Comparison of ENCODE assay signal across 9 cellular contexts in the genomic region with DNA sequence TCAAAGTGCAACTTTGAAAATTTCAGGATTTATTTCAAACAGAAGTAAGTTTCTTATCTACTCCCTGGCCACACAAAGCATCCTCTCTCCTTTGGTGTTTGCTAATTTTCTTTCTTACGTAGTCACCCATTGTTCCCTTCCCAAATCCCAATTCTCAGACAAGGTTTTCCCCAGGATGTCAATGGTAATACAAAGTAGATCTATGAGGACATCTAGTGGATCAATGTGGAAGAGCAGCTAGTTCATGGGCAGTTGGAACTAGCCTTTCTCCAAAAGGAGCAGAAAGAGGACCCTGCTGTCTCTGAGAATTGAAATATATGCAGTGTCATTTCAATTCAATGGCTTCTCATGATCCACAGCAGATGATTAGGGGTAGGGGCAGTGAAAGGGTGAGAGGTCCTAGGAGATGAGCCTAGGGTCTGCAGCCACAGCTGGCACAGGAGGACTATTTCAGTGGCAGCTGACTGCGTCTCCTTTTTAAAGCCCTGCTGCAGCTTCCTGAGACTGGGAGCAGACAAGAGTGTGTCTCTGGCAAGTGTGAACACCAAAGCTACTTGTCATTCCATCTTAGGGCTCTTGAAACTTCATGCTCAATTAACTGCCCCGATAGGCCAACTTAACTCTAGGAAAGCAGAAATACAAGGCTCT.
DNase-seq lines count a peak whose midpoint lies in the region; ATAC-seq, FAIRE-seq and TF ChIP-seq lines count a peak whose summit lies in the region.
"Had no signal": no experiment of that assay in that cellular context is flagged by ENCODE, and none has a peak within 500 bp of the region (broad histone marks: within the 10 kb centered on the region; RNA-seq: fewer than 3 reads in every experiment).

No MANE protein-coding gene starts in this region.

- FAIRE-seq in A204.1 (lab: Jason Lieb, UNC) (peak; percentile 37), small intestine (lab: Jason Lieb, UNC) (no peak)

- no peaks in the 10 kb centered on the region for H3K27me3 ChIP-seq in right cardiac atrium (ENCODE audit: control insufficient read depth, insufficient read depth)
- peaks cover 0 to 2% of the 10 kb centered on the region in 2 donors for H3K27me3 ChIP-seq in small intestine (ENCODE audit: control insufficient read depth in 2 of 2, insufficient read depth in 2 of 2, low read length in 2 of 2)

- TF ChIP-seq CTCF in GM12865 (IDR thresholded peaks at IDR 0.05; ENCODE audit: insufficient read depth, low read depth, low read length, missing control alignments) (peak; percentile 80), NB4 (IDR thresholded peaks at IDR 0.05; ENCODE audit: low read depth, low read length) (peak; percentile 69), WTC11 (IDR thresholded peaks at IDR 0.05) (peak; percentile 59)

- H3K36me3 ChIP-seq in small intestine (ENCODE audit: control insufficient read depth in 2 of 2, insufficient read depth in 2 of 2, low read length in 2 of 2) = no peaks in the 10 kb centered on the region

- no peak overlapping the region for H3K4me3 Mint-ChIP-seq in WTC11
- H3K4me3 Mint-ChIP-seq: stimulated activated naive CD8-positive, alpha-beta T cell treated with anti-CD3 and anti-CD28 coated beads, Interleukin-15, Interleukin-2, amounts not matched to agents 100 ng/mL and 50 ng/mL, for 24 hours had no signal

- POLR2A ChIA-PET in WTC11 (lab: Charles Lee) = no interaction called here

- H3K4me1 ChIP-seq in right cardiac atrium (ENCODE audit: control insufficient read depth, insufficient read depth, low read length) = peaks cover 2% of the 10 kb centered on the region
- H3K4me1 ChIP-seq in small intestine (ENCODE audit: control insufficient read depth in 2 of 2, insufficient read depth in 1 of 2, low read depth in 1 of 2, low read length in 1 of 2) = no peaks in the 10 kb centered on the region

- WGBS in right cardiac atrium = 61% methylated on average over 3 of the region's 3 CpGs
- 57 to 70% (median 59%) methylated on average over 3 of the region's 3 CpGs for WGBS in small intestine, 3 donors

- H3K27me3 Mint-ChIP-seq in WTC11 (ENCODE audit: low read depth) = no peaks in the 10 kb centered on the region

- H3K36me3 Mint-ChIP-seq in WTC11 = no peaks in the 10 kb centered on the region

- H3K27ac Mint-ChIP-seq in WTC11 = no peak overlapping the region
- H3K27ac Mint-ChIP-seq: stimulated activated naive CD8-positive, alpha-beta T cell treated with anti-CD3 and anti-CD28 coated beads, Interleukin-15, Interleukin-2, amounts not matched to agents 100 ng/mL and 50 ng/mL, for 24 hours had no signal

- H3K9me3 ChIP-seq in right cardiac atrium (ENCODE audit: control insufficient read depth, low read length) (no peaks in the 10 kb centered on the region), small intestine (ENCODE audit: control insufficient read depth, low read depth) (no peaks in the 10 kb centered on the region)

- H3K4me3 ChIP-seq in GM12865 (ENCODE audit: low read depth, low read length) = no peak overlapping the region
- H3K4me3 ChIP-seq in NB4 (ENCODE audit: low read depth, low read length) = no peak overlapping the region
- no peak overlapping the region for H3K4me3 ChIP-seq in right cardiac atrium (ENCODE audit: low read length)
- no peak overlapping the region for H3K4me3 ChIP-seq in small intestine (ENCODE audit: low read depth in 1 of 2, low read length in 2 of 2)

- DNase-seq in GM12865 (ENCODE audit: low read depth) = peak; percentile 26
- peak; percentile 39 for DNase-seq in NB4 (ENCODE audit: low read depth)
- no peak for DNase-seq in WTC11 (ENCODE audit: low spot score)
- no peak for DNase-seq in right cardiac atrium
- peak; percentile 26 for DNase-seq in small intestine
- no peak for DNase-seq in activated T-cell treated with anti-CD3 and anti-CD28 coated beads, Interleukin-2, amount 50 U/mL, for 48 hours
- no peak for DNase-seq in activated naive CD4-positive, alpha-beta T cell treated with Interleukin-2 at 50 U/mL for 16 hours

- H3K27ac ChIP-seq in right cardiac atrium (ENCODE audit: low read length) (no peak overlapping the region), small intestine (ENCODE audit: low read depth in 1 of 2, low read length in 1 of 2) (no peak overlapping the region)

- intact Hi-C loops in right cardiac atrium (cut with DNase I) = loop anchor here in 1 of 4 donors (10.0 kb wide), 1 partner anchor 110 kb away; no protein-coding TSS in a partner anchor

- TF ChIP-seq POLR2A in NB4 (IDR thresholded peaks at IDR 0.05; ENCODE audit: extremely low read depth, insufficient read length) = no peak

- ATAC-seq in WTC11 (peak; percentile 92), right cardiac atrium (peak; percentile 65 to 79)

- H3K9me3 Mint-ChIP-seq in WTC11 = 0 out of 2 replicates have a peak, but pooled peaks cover 3% of the 10 kb centered on the region
- H3K9me3 Mint-ChIP-seq: stimulated activated naive CD8-positive, alpha-beta T cell treated with anti-CD3 and anti-CD28 coated beads, Interleukin-15, Interleukin-2, amounts not matched to agents 100 ng/mL and 50 ng/mL, for 24 hours had no signal

- CTCF ChIA-PET in WTC11 (lab: Charles Lee) = interaction anchor here (0.5 to 1.9 kb wide), 21 partner anchors 8 to 1147 kb away, joined by 3 to 6 read pairs (median 3); no protein-coding TSS in a partner anchor

- peaks cover 5% of the 10 kb centered on the region for H3K4me1 Mint-ChIP-seq in WTC11

TF ChIP-seq in WTC11, 78 proteins besides CTCF, POLR2A, EP300 and RAD21:
- TF ChIP-seq, protein P1, sequence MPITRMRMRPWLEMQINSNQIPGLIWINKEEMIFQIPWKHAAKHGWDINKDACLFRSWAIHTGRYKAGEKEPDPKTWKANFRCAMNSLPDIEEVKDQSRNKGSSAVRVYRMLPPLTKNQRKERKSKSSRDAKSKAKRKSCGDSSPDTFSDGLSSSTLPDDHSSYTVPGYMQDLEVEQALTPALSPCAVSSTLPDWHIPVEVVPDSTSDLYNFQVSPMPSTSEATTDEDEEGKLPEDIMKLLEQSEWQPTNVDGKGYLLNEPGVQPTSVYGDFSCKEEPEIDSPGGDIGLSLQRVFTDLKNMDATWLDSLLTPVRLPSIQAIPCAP (CRISPR knock-in tag; IDR thresholded peaks at IDR 0.05) = no peak
- TF ChIP-seq USF1 (CRISPR knock-in tag; IDR thresholded peaks at IDR 0.05) (no peak), ESRRA (CRISPR knock-in tag; IDR thresholded peaks at IDR 0.05; ENCODE audit: borderline replicate concordance) (no peak), ELF4 (CRISPR knock-in tag; IDR thresholded peaks at IDR 0.05; ENCODE audit: low read depth) (no peak), NFATC4 (CRISPR knock-in tag; IDR thresholded peaks at IDR 0.05) (no peak), TCF7 (CRISPR knock-in tag; IDR thresholded peaks at IDR 0.05; ENCODE audit: low read depth) (no peak), NR3C1 (CRISPR knock-in tag; conservative IDR thresholded peaks at IDR 0.05; ENCODE audit: low read depth) (no peak), SMAD3 (CRISPR knock-in tag; IDR thresholded peaks at IDR 0.05; ENCODE audit: borderline replicate concordance) (no peak)
- TF ChIP-seq, protein P2, sequence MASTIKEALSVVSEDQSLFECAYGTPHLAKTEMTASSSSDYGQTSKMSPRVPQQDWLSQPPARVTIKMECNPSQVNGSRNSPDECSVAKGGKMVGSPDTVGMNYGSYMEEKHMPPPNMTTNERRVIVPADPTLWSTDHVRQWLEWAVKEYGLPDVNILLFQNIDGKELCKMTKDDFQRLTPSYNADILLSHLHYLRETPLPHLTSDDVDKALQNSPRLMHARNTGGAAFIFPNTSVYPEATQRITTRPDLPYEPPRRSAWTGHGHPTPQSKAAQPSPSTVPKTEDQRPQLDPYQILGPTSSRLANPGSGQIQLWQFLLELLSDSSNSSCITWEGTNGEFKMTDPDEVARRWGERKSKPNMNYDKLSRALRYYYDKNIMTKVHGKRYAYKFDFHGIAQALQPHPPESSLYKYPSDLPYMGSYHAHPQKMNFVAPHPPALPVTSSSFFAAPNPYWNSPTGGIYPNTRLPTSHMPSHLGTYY (CRISPR knock-in tag; IDR thresholded peaks at IDR 0.05) = no peak
- TF ChIP-seq, protein P3, sequence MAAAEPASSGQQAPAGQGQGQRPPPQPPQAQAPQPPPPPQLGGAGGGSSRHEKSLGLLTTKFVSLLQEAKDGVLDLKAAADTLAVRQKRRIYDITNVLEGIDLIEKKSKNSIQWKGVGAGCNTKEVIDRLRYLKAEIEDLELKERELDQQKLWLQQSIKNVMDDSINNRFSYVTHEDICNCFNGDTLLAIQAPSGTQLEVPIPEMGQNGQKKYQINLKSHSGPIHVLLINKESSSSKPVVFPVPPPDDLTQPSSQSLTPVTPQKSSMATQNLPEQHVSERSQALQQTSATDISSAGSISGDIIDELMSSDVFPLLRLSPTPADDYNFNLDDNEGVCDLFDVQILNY (CRISPR knock-in tag; IDR thresholded peaks at IDR 0.05) = no peak
TF ChIP-seq in WTC11: peak in this region for 0.

Comparison
In these comparisons a context has a peak if more than half of its experiments do, and no peak if none do; other contexts are left out.
1. DNase-seq: peak in GM12865 (single experiment), NB4 (single experiment) and small intestine (single experiment); none in WTC11 (single experiment), right cardiac atrium (0 of 3), activated T-cell treated with anti-CD3 and anti-CD28 coated beads, Interleukin-2, amount 50 U/mL, for 48 hours (0 of 2) and activated naive CD4-positive, alpha-beta T cell treated with Interleukin-2 at 50 U/mL for 16 hours (single experiment).
2. Peak in every context shown above with its lines, with median percentiles within 50 percentile points of each other: CTCF ChIP-seq.